10 cellular contexts compared by ENCODE assay signal in genomic region chr13:42270857-42271215, GRCh38. TPM values are rescaled to one million over a fixed set of nuclear protein-coding genes. Genes with fewer than 3 reads are reported as not detected.
DNase-seq lines count a peak whose midpoint lies in the region; ATAC-seq and TF ChIP-seq lines count a peak whose summit lies in the region.
"Had no signal": no experiment of that assay in that cellular context is flagged by ENCODE, and none has a peak within 500 bp of the region (broad histone marks: within the 10 kb centered on the region; RNA-seq: fewer than 3 reads in every experiment).

No MANE protein-coding gene starts in this region.

- H3K4me3 ChIP-seq in gastroesophageal sphincter (peak overlapping the region; percentile 89 to 94), skin epidermis (peak overlapping the region in 4 of 7 experiments; percentile 90 to 97 (median 93))

- ATAC-seq in gastroesophageal sphincter = no peak
- ATAC-seq in HG03095 (IDR thresholded peaks at IDR 0.05; ENCODE audit: unreplicated experiment) = no peak

- in situ Hi-C loops in GM13977 (cut with MboI; ENCODE audit: low pct_unique_long_range_greater_than_20kb, low sequenced_read_pairs, unreplicated experiment) = no loop called here

- H3K27me3 ChIP-seq in gastroesophageal sphincter = no peaks in the 10 kb centered on the region
- H3K27me3 ChIP-seq: foreskin keratinocyte had no signal

- TF ChIP-seq CTCF in GM13977 (IDR thresholded peaks at IDR 0.05; ENCODE audit: extremely low read depth, insufficient read depth, missing control alignments) = no peak
- no peak for TF ChIP-seq CTCF in VCaP (conservative IDR thresholded peaks at IDR 0.05)
- TF ChIP-seq CTCF in gastroesophageal sphincter (IDR thresholded peaks at IDR 0.05) = no peak

- H3K4me1 ChIP-seq in gastroesophageal sphincter = peaks cover 0 to 37% (median 5%) of the 10 kb centered on the region in 3 donors

- H3K27ac ChIP-seq in VCaP (peak overlapping the region; percentile 82), gastroesophageal sphincter (peak overlapping the region in 3 of 4 donors; percentile 91 to 94 (median 93)), skin epidermis (peak overlapping the region in 14 of 21 experiments; percentile 56 to 98 (median 93))

- DNase-seq in GM13977 (ENCODE audit: low spot score) = peak; percentile 12
- DNase-seq in RKO (ENCODE audit: low spot score) = no peak
- no peak for DNase-seq in GF-D8 (lab: John Stamatoyannopoulos, UW)
- DNase-seq in stimulated activated CD4-positive, alpha-beta T cell treated with anti-CD3 and anti-CD28 coated beads, Interleukin-2, amount 100 ng/mL, for 24 hours = no peak
- DNase-seq: foreskin keratinocyte; stimulated activated CD8-positive, alpha-beta memory T cell treated with anti-CD3 and anti-CD28 coated beads, Interleukin-4, amount 100 ng/mL, for 48 hours had no signal

- H3K36me3 ChIP-seq in gastroesophageal sphincter = no peaks in the 10 kb centered on the region

- no peak for TF ChIP-seq POLR2A in gastroesophageal sphincter (IDR thresholded peaks at IDR 0.05)

- 78 to 80% methylated on average over 3 to 6 of the region's 6 CpGs for WGBS in gastroesophageal sphincter (ENCODE audit: low coverage in 1 of 2), 2 donors

- no peaks in the 10 kb centered on the region for H3K9me3 ChIP-seq in gastroesophageal sphincter

- TF ChIP-seq EP300 in gastroesophageal sphincter (IDR thresholded peaks at IDR 0.05) = no peak

RNA-seq across cellular contexts. Expression of gene AKAP11, which starts 1.1 kb away (rescaled TPM):
- total RNA-seq in gastroesophageal sphincter = 10 to 100 TPM; 41.1 to 53.4 (median 45.3) TPM
